Comparison of ENCODE assay signal across 28 cellular contexts in the genomic region with DNA sequence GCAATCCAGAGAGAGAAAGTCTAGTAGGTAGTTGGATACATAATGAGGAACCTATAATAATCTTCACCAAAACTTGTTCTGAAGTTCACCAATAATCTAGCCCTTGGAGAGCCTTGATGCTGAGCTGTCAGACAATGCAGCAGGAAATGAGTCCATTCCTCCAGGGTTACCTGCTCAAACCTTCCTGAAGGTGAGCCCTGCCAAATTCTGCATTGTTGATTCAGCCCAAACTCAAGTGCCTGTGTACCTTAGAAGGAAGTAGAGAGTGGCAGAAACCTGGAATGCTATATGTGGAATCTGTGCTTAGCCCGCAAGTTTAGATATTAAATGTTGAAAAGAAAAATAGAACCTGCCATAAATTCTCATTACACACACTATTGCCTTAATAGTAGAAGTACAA.
"Had no signal": no experiment of that assay in that cellular context is flagged by ENCODE, and none has a peak within 500 bp of the region (broad histone marks: within the 10 kb centered on the region; RNA-seq: fewer than 3 reads in every experiment).

No MANE protein-coding gene starts in this region.

- H3K4me3 Mint-ChIP-seq: activated CD4-positive, alpha-beta T cell treated with anti-CD3 and anti-CD28 coated beads, Interleukin-2, amount 10 ng/mL, durations not matched to agents 7 days and 5 days; activated CD8-positive, alpha-beta memory T cell treated with anti-CD3 and anti-CD28 coated beads, Interleukin-2, amount 10 ng/mL, durations not matched to agents 7 days and 5 days; activated CD8-positive, alpha-beta T cell treated with anti-CD3 and anti-CD28 coated beads for 36 hours; activated naive CD8-positive, alpha-beta T cell treated with anti-CD3 and anti-CD28 coated beads, Interleukin-2, amount 50 U/mL, for 24 hours; endodermal cell; immature natural killer cell; naive thymus-derived CD4-positive, alpha-beta T cell; neural crest cell; stimulated activated effector memory CD8-positive, alpha-beta T cell treated with anti-CD3 and anti-CD28 coated beads, Interleukin-12 subunit alpha, Interleukin-12 subunit beta, amount 100 ng/mL, for 72 hours; T-cell; T-helper 2 cell treated with Interferon-gamma antibody and Interleukin-4, amounts not matched to agents 5 μg/mL and 100 μg/mL, for 36 hours; type B pancreatic cell had no signal

- H3K27me3 ChIP-seq: cardiac muscle cell, stomach had no signal

- H3K27me3 Mint-ChIP-seq: activated CD8-positive, alpha-beta memory T cell treated with anti-CD3 and anti-CD28 coated beads, Interleukin-2, amount 10 ng/mL, durations not matched to agents 7 days and 5 days; activated CD8-positive, alpha-beta T cell treated with anti-CD3 and anti-CD28 coated beads for 36 hours; activated naive CD8-positive, alpha-beta T cell treated with anti-CD3 and anti-CD28 coated beads, Interleukin-2, amount 50 U/mL, for 24 hours; T-cell had no signal

- H3K27ac ChIP-seq: cardiac muscle cell, stomach, VCaP had no signal

- H3K27ac Mint-ChIP-seq: activated CD4-positive, alpha-beta T cell treated with anti-CD3 and anti-CD28 coated beads, Interleukin-2, amount 10 ng/mL, durations not matched to agents 7 days and 5 days; activated CD8-positive, alpha-beta memory T cell treated with anti-CD3 and anti-CD28 coated beads, Interleukin-2, amount 10 ng/mL, durations not matched to agents 7 days and 5 days; activated CD8-positive, alpha-beta T cell treated with anti-CD3 and anti-CD28 coated beads for 36 hours; activated naive CD8-positive, alpha-beta T cell treated with anti-CD3 and anti-CD28 coated beads, Interleukin-2, amount 50 U/mL, for 24 hours; endodermal cell; immature natural killer cell; stimulated activated effector memory CD8-positive, alpha-beta T cell treated with anti-CD3 and anti-CD28 coated beads, Interleukin-12 subunit alpha, Interleukin-12 subunit beta, amount 100 ng/mL, for 72 hours; T-cell; T-helper 2 cell treated with Interferon-gamma antibody and Interleukin-4, amounts not matched to agents 5 μg/mL and 100 μg/mL, for 36 hours; type B pancreatic cell had no signal

- H3K9me3 ChIP-seq: stomach had no signal

- DNase-seq: activated CD4-positive, alpha-beta T cell treated with anti-CD3 and anti-CD28 coated beads, Interleukin-2, amount 10 ng/mL, durations not matched to agents 7 days and 5 days; activated CD8-positive, alpha-beta memory T cell treated with anti-CD3 and anti-CD28 coated beads, Interleukin-2, amount 10 ng/mL, durations not matched to agents 7 days and 5 days; activated CD8-positive, alpha-beta T cell treated with anti-CD3 and anti-CD28 coated beads for 36 hours; activated gamma-delta T cell; activated naive CD4-positive, alpha-beta T cell treated with anti-CD3 and anti-CD28 coated beads, Interleukin-2, amount 50 U/mL, for 16 hours; activated naive CD8-positive, alpha-beta T cell treated with anti-CD3 and anti-CD28 coated beads, Interleukin-2, amount 50 U/mL, for 24 hours; activated T-cell treated with anti-CD3 and anti-CD28 coated beads for 4 hours; cortex of kidney; endodermal cell; erythroblast; foreskin melanocyte; immature natural killer cell; kidney glomerular epithelial cell; naive thymus-derived CD4-positive, alpha-beta T cell; occipital lobe; posterior cingulate gyrus; small intestine; stimulated activated CD4-positive, alpha-beta T cell treated with anti-CD3 and anti-CD28 coated beads, Interleukin-2, amount 100 ng/mL, for 24 hours; stomach; T-cell had no signal

- H3K4me1 ChIP-seq: stomach had no signal

- H3K4me1 Mint-ChIP-seq: activated CD8-positive, alpha-beta memory T cell treated with anti-CD3 and anti-CD28 coated beads, Interleukin-2, amount 10 ng/mL, durations not matched to agents 7 days and 5 days; endodermal cell; immature natural killer cell; neural crest cell had no signal

- H3K9me3 Mint-ChIP-seq: endodermal cell, immature natural killer cell, neural crest cell, type B pancreatic cell had no signal

- H3K4me3 ChIP-seq: cardiac muscle cell, stomach had no signal

- H3K36me3 Mint-ChIP-seq: activated CD8-positive, alpha-beta memory T cell treated with anti-CD3 and anti-CD28 coated beads, Interleukin-2, amount 10 ng/mL, durations not matched to agents 7 days and 5 days; immature natural killer cell; stimulated activated effector memory CD8-positive, alpha-beta T cell treated with anti-CD3 and anti-CD28 coated beads, Interleukin-12 subunit alpha, Interleukin-12 subunit beta, amount 100 ng/mL, for 72 hours; T-cell; type B pancreatic cell had no signal

- H3K36me3 ChIP-seq: cardiac muscle cell, stomach had no signal

- ATAC-seq: activated CD4-positive, CD25-positive, alpha-beta regulatory T cell treated with anti-CD3 and anti-CD28 coated beads, Interleukin-2, amount 50 U/mL, for 24 hours; activated CD8-positive, alpha-beta memory T cell treated with anti-CD3 and anti-CD28 coated beads, Interleukin-2, amount 10 ng/mL, durations not matched to agents 7 days and 5 days; activated CD8-positive, alpha-beta T cell treated with anti-CD3 and anti-CD28 coated beads for 36 hours; activated naive CD8-positive, alpha-beta T cell treated with anti-CD3 and anti-CD28 coated beads, Interleukin-2, amount 50 U/mL, for 24 hours; naive thymus-derived CD4-positive, alpha-beta T cell; sciatic nerve; stimulated activated effector memory CD8-positive, alpha-beta T cell treated with anti-CD3 and anti-CD28 coated beads, Interleukin-12 subunit alpha, Interleukin-12 subunit beta, amount 100 ng/mL, for 72 hours; T-cell had no signal
